ENCODE assay signal across 23 cellular contexts in genomic region chr11:59283311-59283710, GRCh38.
DNase-seq lines count a peak whose midpoint lies in the region; ATAC-seq and TF ChIP-seq lines count a peak whose summit lies in the region.
"Had no signal": no experiment of that assay in that cellular context is flagged by ENCODE, and none has a peak within 500 bp of the region (broad histone marks: within the 10 kb centered on the region; RNA-seq: fewer than 3 reads in every experiment).

No MANE protein-coding gene starts in this region.

- 0 out of 2 replicates have a peak overlapping the region, but pooled peaks have one; percentile 79 for H2AFZ ChIP-seq in MM.1S (ENCODE audit: low read length)

- TF ChIP-seq EP300 in esophagus muscularis mucosa (IDR thresholded peaks at IDR 0.05) (no peak), ovary (IDR thresholded peaks at IDR 0.05) (no peak)

- no peaks in the 10 kb centered on the region for H3K9me2 ChIP-seq in MM.1S (replicated peaks; ENCODE audit: insufficient read depth, low read length)

- ATAC-seq in GM19035 (IDR thresholded peaks at IDR 0.05; ENCODE audit: unreplicated experiment) (no peak), GM19395 (IDR thresholded peaks at IDR 0.05; ENCODE audit: unreplicated experiment) (no peak)
- ATAC-seq: esophagus mucosa, gastrocnemius medialis had no signal

- intact Hi-C loops in esophagus muscularis mucosa (cut with DNase I) (loop anchor here (5.0 kb wide), 1 partner anchor 76 kb away; no protein-coding TSS in a partner anchor), ovary (cut with DNase I) (loop anchor here in 2 of 4 donors (10.0 kb wide), 2 partner anchors 79 to 109 kb away; partner anchors contain the start of gene DTX4 (in 1 of the 2))

- no peak for TF ChIP-seq CTCF in MM.1S (IDR thresholded peaks at IDR 0.05; ENCODE audit: low read length)
- no peak for TF ChIP-seq CTCF in esophagus muscularis mucosa (IDR thresholded peaks at IDR 0.05)
- no peak for TF ChIP-seq CTCF in ovary (IDR thresholded peaks at IDR 0.05)

- no peaks in the 10 kb centered on the region for H3K79me2 ChIP-seq in MM.1S (ENCODE audit: low read length)

- no peaks in the 10 kb centered on the region for H4K20me1 ChIP-seq in BLaER1
- no peaks in the 10 kb centered on the region for H4K20me1 ChIP-seq in MM.1S (ENCODE audit: insufficient read depth, low read length)

- peak overlapping the region; percentile 51; the same call in 1 of the 2 replicates for H3K27ac ChIP-seq in BLaER1
- no peak overlapping the region for H3K27ac ChIP-seq in MM.1S (ENCODE audit: low read length)
- no peak overlapping the region for H3K27ac ChIP-seq in esophagus muscularis mucosa (replicated peaks in 1 of 4)
- no peak overlapping the region for H3K27ac ChIP-seq in ovary
- H3K27ac ChIP-seq: ascending aorta, gastrocnemius medialis, tibial artery had no signal

- no peak for DNase-seq in MM.1S
- DNase-seq in esophagus muscularis mucosa (ENCODE audit: extremely low spot score), result peak; percentile 42
- no peak for DNase-seq in activated CD8-positive, alpha-beta memory T cell treated with anti-CD3 and anti-CD28 coated beads, Interleukin-2, amount 50 U/mL, for 4 hours
- DNase-seq in ovary, result no peak
- DNase-seq: activated CD4-positive, CD25-positive, alpha-beta regulatory T cell treated with anti-CD3 and anti-CD28 coated beads, Interleukin-2, amount 50 U/mL, for 72 hours; activated T-cell treated with anti-CD3 and anti-CD28 coated beads, Interleukin-2, amount 50 U/mL, for 72 hours; CD4-positive, alpha-beta memory T cell; effector CD4-positive, alpha-beta T cell; gastrocnemius medialis; GF-D8; hypothalamus; IMR-90; kidney; NCI-H1694; NCI-H2227 treated with DMSO at 0.1 percent for 48 hours; stimulated activated naive CD4-positive, alpha-beta T cell treated with Interleukin-2 at 50 U/mL for 16 hours; tibial artery had no signal

- no peak for TF ChIP-seq POLR2A in esophagus muscularis mucosa (IDR thresholded peaks at IDR 0.05; ENCODE audit: low read depth)
- TF ChIP-seq POLR2A in ovary (IDR thresholded peaks at IDR 0.05), result no peak

- H3K4me3 ChIP-seq in BLaER1 (peak overlapping the region; percentile 36; the same call in 1 of the 2 replicates), GM08714 (ENCODE audit: low read length) (peak overlapping the region; percentile 4; the same call in 1 of the 2 replicates), MM.1S (ENCODE audit: low read length) (no peak overlapping the region), esophagus muscularis mucosa (no peak overlapping the region), ovary (no peak overlapping the region)
- H3K4me3 ChIP-seq: ascending aorta, gastrocnemius medialis, tibial artery had no signal

- H3K36me3 ChIP-seq in BLaER1, result no peaks in the 10 kb centered on the region
- no peaks in the 10 kb centered on the region for H3K36me3 ChIP-seq in MM.1S (replicated peaks; ENCODE audit: insufficient read depth, low read length)
- no peaks in the 10 kb centered on the region for H3K36me3 ChIP-seq in esophagus muscularis mucosa
- no peaks in the 10 kb centered on the region for H3K36me3 ChIP-seq in ovary
- H3K36me3 ChIP-seq: ascending aorta, gastrocnemius medialis, tibial artery had no signal

- no peaks in the 10 kb centered on the region for H3F3A ChIP-seq in MM.1S (ENCODE audit: insufficient read depth, low read length)

- H3K4me1 ChIP-seq in BLaER1, result peaks cover 23% of the 10 kb centered on the region
- H3K4me1 ChIP-seq in MM.1S (ENCODE audit: low read length), result peaks cover 5% of the 10 kb centered on the region; the same call in 1 of the 2 replicates
- H3K4me1 ChIP-seq in esophagus muscularis mucosa, result peaks cover 0 to 4% (median 0%) of the 10 kb centered on the region in 4 donors
- no peaks in the 10 kb centered on the region for H3K4me1 ChIP-seq in ovary (ENCODE audit: insufficient read depth)
- H3K4me1 ChIP-seq: ascending aorta, gastrocnemius medialis, tibial artery had no signal

- 74% methylated on average over 4 of the region's 4 CpGs for whole genome bisulfite sequencing in esophagus muscularis mucosa
- 75 to 78% (median 77%) methylated on average over 4 of the region's 4 CpGs for WGBS in ovary, 3 donors

- H3K4me2 ChIP-seq in BLaER1 (peak overlapping the region; percentile 76), MM.1S (ENCODE audit: low read depth, low read length) (no peak overlapping the region)

- H3K9ac ChIP-seq in BLaER1 (no peak overlapping the region), MM.1S (ENCODE audit: low read length) (no peak overlapping the region)

- no peaks in the 10 kb centered on the region for H3K27me3 ChIP-seq in BLaER1
- H3K27me3 ChIP-seq in MM.1S (replicated peaks; ENCODE audit: insufficient read depth, low read length), result no peaks in the 10 kb centered on the region
- peaks cover 0 to 11% (median 0%) of the 10 kb centered on the region in 4 donors for H3K27me3 ChIP-seq in esophagus muscularis mucosa
- H3K27me3 ChIP-seq in ovary, result no peaks in the 10 kb centered on the region
- H3K27me3 ChIP-seq: ascending aorta, gastrocnemius medialis had no signal

- H3K9me3 ChIP-seq in BLaER1 (0 out of 2 replicates have a peak, but pooled peaks cover under 1% of the 10 kb centered on the region), MM.1S (replicated peaks; ENCODE audit: insufficient read depth, low read length) (no peaks in the 10 kb centered on the region), esophagus muscularis mucosa (no peaks in the 10 kb centered on the region), ovary (no peaks in the 10 kb centered on the region)
- H3K9me3 ChIP-seq: ascending aorta, gastrocnemius medialis, tibial artery had no signal

Comparison
In these comparisons a context has a peak if more than half of its experiments do, and no peak if none do; other contexts are left out.
1. H3K4me3 ChIP-seq: peak in BLaER1 (single experiment) and GM08714 (single experiment); none in MM.1S (single experiment), esophagus muscularis mucosa (0 of 4) and ovary (single experiment).